35 cellular contexts compared by ENCODE assay signal in genomic region chr5:175146733-175147132, GRCh38.
"Had no signal": no experiment of that assay in that cellular context is flagged by ENCODE, and none has a peak within 500 bp of the region (broad histone marks: within the 10 kb centered on the region; RNA-seq: fewer than 3 reads in every experiment).

No MANE protein-coding gene starts in this region.

- H3K27ac ChIP-seq: brain microvascular endothelial cell, coronary artery, dorsolateral prefrontal cortex, epithelial cell of prostate, esophagus squamous epithelium, gastroesophageal sphincter, heart right ventricle, hepatocyte, WERI-Rb-1 had no signal

- H3K27me3 Mint-ChIP-seq: activated B cell treated with CpG ODN at 0.5 μM for 24 hours; activated CD8-positive, alpha-beta T cell treated with anti-CD3 and anti-CD28 coated beads for 36 hours; dendritic cell treated with granulocyte-macrophage colony-stimulating factor and Interleukin-4, amounts not matched to agents 40 ng/mL and 50 ng/mL, for 4 days; effector memory CD8-positive, alpha-beta T cell; T-helper 17 cell had no signal

- H3K79me2 ChIP-seq: hepatocyte had no signal

- H3K36me3 ChIP-seq: brain microvascular endothelial cell, esophagus squamous epithelium, gastroesophageal sphincter, heart right ventricle, WERI-Rb-1 had no signal

- H3K4me2 ChIP-seq: hepatocyte had no signal

- H3K27ac Mint-ChIP-seq: activated B cell treated with CpG ODN at 0.5 μM for 24 hours; activated CD8-positive, alpha-beta T cell treated with anti-CD3 and anti-CD28 coated beads for 36 hours; activated naive CD8-positive, alpha-beta T cell; activated T-helper 17 cell treated with anti-CD3 and anti-CD28 coated beads, Interleukin-2, amount 50 U/mL, for 72 hours; dendritic cell treated with granulocyte-macrophage colony-stimulating factor and Interleukin-4, amounts not matched to agents 40 ng/mL and 50 ng/mL, for 4 days; effector memory CD8-positive, alpha-beta T cell; T-helper 17 cell; T-helper 2 cell treated with Interferon-gamma antibody and Interleukin-4, amounts not matched to agents 5 μg/mL and 100 μg/mL, for 36 hours had no signal

- H3K27me3 ChIP-seq: brain microvascular endothelial cell, dorsolateral prefrontal cortex, esophagus squamous epithelium, gastroesophageal sphincter, heart right ventricle, hepatocyte had no signal

- H3K4me3 ChIP-seq: coronary artery, dorsolateral prefrontal cortex, esophagus squamous epithelium, gastroesophageal sphincter, heart right ventricle, hepatocyte had no signal

- H3K4me1 Mint-ChIP-seq: activated B cell treated with CpG ODN at 0.5 μM for 24 hours; activated T-helper 17 cell treated with anti-CD3 and anti-CD28 coated beads, Interleukin-2, amount 50 U/mL, for 72 hours; T-helper 17 cell had no signal

- H2AFZ ChIP-seq: hepatocyte had no signal

- FAIRE-seq: astrocyte, bronchial epithelial cell, endometrium, endothelial cell of umbilical vein had no signal

- H3K4me3 Mint-ChIP-seq: activated B cell treated with CpG ODN at 0.5 μM for 24 hours; activated CD8-positive, alpha-beta T cell treated with anti-CD3 and anti-CD28 coated beads for 36 hours; activated naive CD8-positive, alpha-beta T cell; activated T-cell treated with anti-CD3 and anti-CD28 coated beads, Interleukin-2, amount 50 U/mL, for 4 hours; activated T-helper 17 cell treated with anti-CD3 and anti-CD28 coated beads, Interleukin-2, amount 50 U/mL, for 72 hours; dendritic cell treated with granulocyte-macrophage colony-stimulating factor and Interleukin-4, amounts not matched to agents 40 ng/mL and 50 ng/mL, for 4 days; effector memory CD8-positive, alpha-beta T cell; T-helper 17 cell; T-helper 2 cell treated with Interferon-gamma antibody and Interleukin-4, amounts not matched to agents 5 μg/mL and 100 μg/mL, for 36 hours had no signal

- ATAC-seq: activated CD4-positive, CD25-positive, alpha-beta regulatory T cell treated with anti-CD3 and anti-CD28 coated beads, Interleukin-2, amount 50 U/mL, for 24 hours; activated CD8-positive, alpha-beta T cell treated with anti-CD3 and anti-CD28 coated beads for 36 hours; activated T-cell treated with anti-CD3 and anti-CD28 coated beads, Interleukin-2, amount 50 U/mL, for 4 hours; activated T-helper 17 cell treated with anti-CD3 and anti-CD28 coated beads, Interleukin-2, amount 50 U/mL, for 72 hours; effector memory CD8-positive, alpha-beta T cell; gastroesophageal sphincter; heart right ventricle; T-helper 17 cell had no signal

- H3K36me3 Mint-ChIP-seq: activated naive CD8-positive, alpha-beta T cell had no signal

- DNase-seq: activated B cell treated with CpG ODN at 0.5 μM for 24 hours; activated CD4-positive, alpha-beta T cell treated with anti-CD3 and anti-CD28 coated beads for 48 hours; activated CD4-positive, alpha-beta T cell treated with anti-CD3 and anti-CD28 coated beads, Interleukin-2, amount 50 U/mL, for 1 hour; activated CD4-positive, alpha-beta T cell treated with anti-CD3 and anti-CD28 coated beads, Interleukin-2, amount 50 U/mL, for 48 hours; activated CD8-positive, alpha-beta memory T cell treated with anti-CD3 and anti-CD28 coated beads for 24 hours; activated CD8-positive, alpha-beta T cell treated with anti-CD3 and anti-CD28 coated beads for 36 hours; activated effector memory CD4-positive, alpha-beta T cell treated with Interleukin-2 at 50 U/mL for 16 hours; activated gamma-delta T cell treated with Interleukin-2 at 50 U/mL for 16 hours; activated naive CD4-positive, alpha-beta T cell treated with anti-CD3 and anti-CD28 coated beads, Interleukin-2, amount 50 U/mL, for 16 hours; activated naive CD4-positive, alpha-beta T cell treated with Interleukin-2 at 50 U/mL for 16 hours; activated T-cell treated with anti-CD3 and anti-CD28 coated beads, Interleukin-2, amount 50 U/mL, for 4 hours; amniotic stem cell; anterior cingulate cortex; brain microvascular endothelial cell; dorsolateral prefrontal cortex; effector memory CD8-positive, alpha-beta T cell; esophagus squamous epithelium; foreskin melanocyte; heart right ventricle; T-helper 17 cell; T1000; WERI-Rb-1 had no signal

- H3K4me1 ChIP-seq: esophagus squamous epithelium, gastroesophageal sphincter, heart right ventricle had no signal
